29 cellular contexts compared by ENCODE assay signal in genomic region chr5:15255601-15256000, GRCh38.
"Had no signal": no experiment of that assay in that cellular context is flagged by ENCODE, and none has a peak within 500 bp of the region (broad histone marks: within the 10 kb centered on the region; RNA-seq: fewer than 3 reads in every experiment).

No MANE protein-coding gene starts in this region.

- H3K4me1 ChIP-seq: adrenal gland, body of pancreas, colonic mucosa had no signal

- ATAC-seq: activated CD4-positive, CD25-positive, alpha-beta regulatory T cell treated with anti-CD3 and anti-CD28 coated beads, Interleukin-2, amount 50 U/mL, for 24 hours; activated CD8-positive, alpha-beta T cell treated with anti-CD3 and anti-CD28 coated beads for 36 hours; activated naive CD8-positive, alpha-beta T cell treated with anti-CD3 and anti-CD28 coated beads, Interleukin-2, amount 50 U/mL, for 24 hours; activated T-cell treated with anti-CD3 and anti-CD28 coated beads, Interleukin-2, amount 50 U/mL, for 4 hours; activated T-helper 17 cell treated with anti-CD3 and anti-CD28 coated beads, Interleukin-2, amount 50 U/mL, for 72 hours; body of pancreas; esophagus mucosa; gastroesophageal sphincter; heart right ventricle; T-helper 17 cell had no signal

- H3K36me3 ChIP-seq: adrenal gland, colonic mucosa, gastroesophageal sphincter, heart right ventricle, WERI-Rb-1 had no signal

- H3K27me3 ChIP-seq: adrenal gland, body of pancreas, colonic mucosa, gastroesophageal sphincter, heart right ventricle had no signal

- DNase-seq: activated B cell treated with CpG ODN at 0.5 μM for 24 hours; activated CD4-positive, alpha-beta T cell treated with anti-CD3 and anti-CD28 coated beads for 48 hours; activated CD4-positive, alpha-beta T cell treated with anti-CD3 and anti-CD28 coated beads, Interleukin-2, amount 50 U/mL, for 1 hour; activated CD4-positive, alpha-beta T cell treated with anti-CD3 and anti-CD28 coated beads, Interleukin-2, amount 50 U/mL, for 48 hours; activated CD8-positive, alpha-beta memory T cell treated with anti-CD3 and anti-CD28 coated beads for 24 hours; activated CD8-positive, alpha-beta T cell treated with anti-CD3 and anti-CD28 coated beads for 36 hours; activated effector memory CD4-positive, alpha-beta T cell treated with Interleukin-2 at 50 U/mL for 16 hours; activated gamma-delta T cell treated with Interleukin-2 at 50 U/mL for 16 hours; activated naive CD4-positive, alpha-beta T cell treated with Interleukin-2 at 50 U/mL for 16 hours; activated naive CD8-positive, alpha-beta T cell treated with anti-CD3 and anti-CD28 coated beads for 36 hours; activated naive CD8-positive, alpha-beta T cell treated with anti-CD3 and anti-CD28 coated beads, Interleukin-2, amount 50 U/mL, for 24 hours; activated T-cell treated with anti-CD3 and anti-CD28 coated beads, Interleukin-2, amount 50 U/mL, for 4 hours; adrenal gland; amygdala; aorta; body of pancreas; caudate nucleus; colonic mucosa; effector CD8-positive, alpha-beta T cell; foreskin melanocyte; heart right ventricle; hippocampal formation; T-helper 17 cell; T1000; WERI-Rb-1 had no signal

- H3K9me3 ChIP-seq: adrenal gland, body of pancreas, colonic mucosa, gastroesophageal sphincter, heart right ventricle had no signal

- H3K4me3 ChIP-seq: adrenal gland, body of pancreas, colonic mucosa, gastroesophageal sphincter, heart right ventricle had no signal

- H3K27ac ChIP-seq: adrenal gland, body of pancreas, colonic mucosa, gastroesophageal sphincter, heart right ventricle, WERI-Rb-1 had no signal
